In genomic region chrX:136147966-136148365, GRCh38 we compare ENCODE assay signal across 8 cellular contexts. TPM values are rescaled to one million over a fixed set of nuclear protein-coding genes. Genes with fewer than 3 reads are reported as not detected.
DNase-seq lines count a peak whose midpoint lies in the region; ATAC-seq and TF ChIP-seq lines count a peak whose summit lies in the region.

No MANE protein-coding gene starts in this region.

- H3K27me3 ChIP-seq in ACC112 (ENCODE audit: insufficient read depth, low read length) (no peaks in the 10 kb centered on the region), HUES64 (ENCODE audit: insufficient read depth, low read length) (peaks cover 29% of the 10 kb centered on the region), mucosa of stomach (ENCODE audit: control insufficient read depth, insufficient read depth, low read length) (peaks cover 9% of the 10 kb centered on the region)

- H3K4me1 ChIP-seq in ACC112 (ENCODE audit: control insufficient read depth, insufficient read depth, low read length, unreplicated experiment) (peaks cover 5% of the 10 kb centered on the region), HUES64 (ENCODE audit: insufficient read depth, low read length) (no peaks in the 10 kb centered on the region), mucosa of stomach (ENCODE audit: control insufficient read depth, insufficient read depth, low read length) (no peaks in the 10 kb centered on the region)

- no peaks in the 10 kb centered on the region for H3K36me3 Mint-ChIP-seq in dendritic cell treated with granulocyte-macrophage colony-stimulating factor and Interleukin-4, amounts not matched to agents 40 ng/mL and 50 ng/mL, for 4 days (ENCODE audit: low read depth)

- no peak overlapping the region for H3K27ac ChIP-seq in ACC112 (ENCODE audit: low read depth, low read length)
- H3K27ac ChIP-seq in HUES64 (ENCODE audit: low read depth, low read length), result no peak overlapping the region

- no peaks in the 10 kb centered on the region for H3K36me3 ChIP-seq in ACC112 (ENCODE audit: insufficient read depth, low read length)
- H3K36me3 ChIP-seq in HUES64 (ENCODE audit: insufficient read depth, low read length), result no peaks in the 10 kb centered on the region
- H3K36me3 ChIP-seq in mucosa of stomach (ENCODE audit: control insufficient read depth, insufficient read depth, low read length), result no peaks in the 10 kb centered on the region

- peaks cover 21% of the 10 kb centered on the region for H3K79me2 ChIP-seq in ACC112 (ENCODE audit: control insufficient read depth, insufficient read depth, low read length, unreplicated experiment)

- no peak overlapping the region for H3K9ac ChIP-seq in HUES64 (ENCODE audit: low read depth, low read length)
- peak overlapping the region; percentile 53 for H3K9ac ChIP-seq in mucosa of stomach (ENCODE audit: low read length)

- H3K9me3 ChIP-seq in HUES64 (ENCODE audit: insufficient read depth, low read depth, low read length) (no peaks in the 10 kb centered on the region), mucosa of stomach (ENCODE audit: control insufficient read depth, low read length) (no peaks in the 10 kb centered on the region)

- intact Hi-C loops in dendritic cell treated with granulocyte-macrophage colony-stimulating factor and Interleukin-4, amounts not matched to agents 40 ng/mL and 50 ng/mL, for 4 days (cut with micrococcal nuclease), result no loop called here

- DNase-seq in COLO668 (lab: John Stamatoyannopoulos, UW; ENCODE audit: unreplicated experiment) (no peak), SHP77 treated with DMSO at 0.1 percent for 48 hours (lab: John Stamatoyannopoulos, UW) (no peak), GM20000 (ENCODE audit: low spot score) (no peak)

- no peak for ATAC-seq in GM21381 (IDR thresholded peaks at IDR 0.05; ENCODE audit: unreplicated experiment)

- H3K27ac Mint-ChIP-seq in dendritic cell treated with granulocyte-macrophage colony-stimulating factor and Interleukin-4, amounts not matched to agents 40 ng/mL and 50 ng/mL, for 4 days, result no peak overlapping the region

- no peak for TF ChIP-seq CTCF in GM20000 (IDR thresholded peaks at IDR 0.05; ENCODE audit: extremely low read depth, missing control alignments)

- peak overlapping the region; percentile 44 for H3K4me3 Mint-ChIP-seq in dendritic cell treated with granulocyte-macrophage colony-stimulating factor and Interleukin-4, amounts not matched to agents 40 ng/mL and 50 ng/mL, for 4 days

- H2AFZ ChIP-seq in ACC112 (ENCODE audit: low read length, unreplicated experiment), result peak overlapping the region; percentile 81

- peaks cover 13% of the 10 kb centered on the region for H3K4me1 Mint-ChIP-seq in dendritic cell treated with granulocyte-macrophage colony-stimulating factor and Interleukin-4, amounts not matched to agents 40 ng/mL and 50 ng/mL, for 4 days (ENCODE audit: low read depth)

- H3K9me3 Mint-ChIP-seq in dendritic cell treated with granulocyte-macrophage colony-stimulating factor and Interleukin-4, amounts not matched to agents 40 ng/mL and 50 ng/mL, for 4 days, result no peaks in the 10 kb centered on the region

- WGBS in HUES64, result under 1% methylated on average over 17 of the region's 17 CpGs

- H3K4me3 ChIP-seq in ACC112 (ENCODE audit: low read depth, low read length) (peak overlapping the region; percentile 86), HUES64 (ENCODE audit: low read length) (peak overlapping the region; percentile 56), mucosa of stomach (ENCODE audit: low read length) (no peak overlapping the region)

- H3K27me3 Mint-ChIP-seq in dendritic cell treated with granulocyte-macrophage colony-stimulating factor and Interleukin-4, amounts not matched to agents 40 ng/mL and 50 ng/mL, for 4 days, result peaks cover 36% of the 10 kb centered on the region

RNA-seq across cellular contexts. Expression of gene FHL1, which starts 0.6 kb away (rescaled TPM):
- polyA plus RNA-seq in HUES64 (2013, experiment 1 of 2), result 24.1 TPM
- polyA plus RNA-seq in HUES64 (2013, experiment 2 of 2), result 30.2 TPM
